In the genomic region with DNA sequence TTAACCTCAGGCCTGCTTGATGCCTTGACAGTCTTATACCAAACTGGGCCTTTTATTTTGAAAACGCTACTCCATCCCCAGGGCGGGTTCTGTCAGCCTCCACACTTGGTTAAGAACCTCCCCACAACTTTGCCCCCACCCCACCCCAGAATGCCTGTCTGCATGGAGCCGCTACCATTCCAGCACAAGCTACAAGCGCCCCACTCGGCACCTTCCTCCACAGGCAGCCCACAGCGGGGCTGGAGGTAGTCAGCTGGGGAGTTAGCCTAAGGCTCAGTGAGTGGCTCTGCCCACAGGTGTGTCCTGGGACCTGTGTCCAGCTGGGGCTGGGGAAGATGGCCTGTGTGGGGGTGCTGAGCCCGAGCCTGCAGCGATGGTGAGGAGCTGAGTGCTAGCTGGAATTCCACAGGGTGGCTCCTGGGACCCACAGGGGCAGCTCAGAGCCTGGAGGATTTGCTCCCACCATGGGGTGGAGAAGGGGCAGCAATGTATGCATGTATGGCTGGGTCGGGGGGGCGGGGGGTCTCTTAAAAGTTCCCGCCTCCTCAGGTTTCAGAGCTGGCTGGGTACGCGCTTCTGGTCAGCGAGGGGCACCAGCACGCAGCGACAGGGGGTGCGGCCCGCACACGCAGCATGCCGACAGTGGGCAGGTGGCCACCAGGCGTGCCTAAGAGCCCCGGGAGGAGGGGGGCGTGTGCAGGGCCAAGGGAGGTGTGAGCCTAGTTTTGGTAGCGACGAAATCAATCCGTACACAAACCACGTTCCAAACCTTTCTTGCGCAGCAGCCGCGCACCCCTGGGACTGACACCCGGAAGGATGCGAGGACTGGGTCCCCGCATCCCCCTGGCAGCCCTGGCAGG, we compare ENCODE assay signal across 8 cellular contexts. TPM values are rescaled to one million over a fixed set of nuclear protein-coding genes. Genes with fewer than 3 reads are reported as not detected.
DNase-seq lines count a peak whose midpoint lies in the region; ATAC-seq lines count a peak whose summit lies in the region.

No MANE protein-coding gene starts in this region.

- H3K36me3 ChIP-seq in HUES64 (ENCODE audit: insufficient read depth, low read length) (no peaks in the 10 kb centered on the region), iPS DF 6.9 (ENCODE audit: control insufficient read depth, insufficient read depth, low read length) (no peaks in the 10 kb centered on the region)

- ATAC-seq in GM18517 (IDR thresholded peaks at IDR 0.05; ENCODE audit: unreplicated experiment), result no peak

- WGBS in HUES64, result 11% methylated on average over 32 of the region's 33 CpGs
- WGBS in iPS DF 6.9 (ENCODE audit: insufficient coverage, insufficient read length), result no CpG with 5 or more reads among the region's 33 CpGs

- H3K27me3 ChIP-seq in HUES64 (ENCODE audit: insufficient read depth, low read length) (peaks cover 19% of the 10 kb centered on the region), iPS DF 6.9 (ENCODE audit: control insufficient read depth, insufficient read depth, low read length) (no peaks in the 10 kb centered on the region)

- peak overlapping the region; percentile 49; the same call in 1 of the 2 replicates for H3K9ac ChIP-seq in HUES64 (ENCODE audit: low read depth, low read length)

- DNase-seq in activated naive CD4-positive, alpha-beta T cell treated with anti-CD3 and anti-CD28 coated beads, Interleukin-2, amount 50 U/mL, for 16 hours, result peak; percentile 17
- no peak for DNase-seq in iPS DF 6.9 (ENCODE audit: low read depth, low spot score)
- no peak for DNase-seq in stimulated activated CD4-positive, alpha-beta T cell treated with anti-CD3 and anti-CD28 coated beads, Interleukin-4, amount 100 ng/mL, for 4 hours
- DNase-seq in iPS-NIHi7 (ENCODE audit: extremely low spot score), result no peak
- no peak for DNase-seq in stimulated activated CD4-positive, alpha-beta T cell treated with anti-CD3 and anti-CD28 coated beads, Interleukin-1b, Interleukin-23, amount 100 ng/mL, for 48 hours

- no peak overlapping the region; the same call in 1 of the 2 replicates for H3K27ac ChIP-seq in HUES64 (ENCODE audit: low read depth, low read length)
- H3K27ac ChIP-seq in iPS DF 6.9 (ENCODE audit: low read length), result no peak overlapping the region
- peak overlapping the region in 12 of 21 experiments; percentile 8 to 89 (median 58) for H3K27ac ChIP-seq in skin epidermis

- H3K4me1 ChIP-seq in HUES64 (ENCODE audit: insufficient read depth, low read length), result peaks cover 27% of the 10 kb centered on the region
- peaks cover 30% of the 10 kb centered on the region for H3K4me1 ChIP-seq in iPS DF 6.9 (ENCODE audit: control insufficient read depth, insufficient read depth, low read length)

- peak overlapping the region; percentile 73 for H3K4me3 ChIP-seq in HUES64 (ENCODE audit: low read length)
- H3K4me3 ChIP-seq in iPS DF 6.9 (ENCODE audit: low read length), result peak overlapping the region; percentile 74; the same call in 1 of the 2 replicates
- H3K4me3 ChIP-seq in skin epidermis, result peak overlapping the region; percentile 35 to 60 (median 53)

- H3K9me3 ChIP-seq in HUES64 (ENCODE audit: insufficient read depth, low read depth, low read length) (no peaks in the 10 kb centered on the region), iPS DF 6.9 (ENCODE audit: control insufficient read depth, insufficient read depth, low read length) (no peaks in the 10 kb centered on the region)

RNA-seq across cellular contexts. Expression of a gene that starts 0.9 kb away (rescaled TPM):
- polyA plus RNA-seq in HUES64 (2013, experiment 1 of 2), result 12.5 TPM
- 15.5 TPM for polyA plus RNA-seq in HUES64 (2013, experiment 2 of 2)

RNA-seq across cellular contexts. Expression of a gene that starts 15.2 kb away (rescaled TPM):
- polyA plus RNA-seq in HUES64 (2013, experiment 1 of 2), result not detected
- not detected for polyA plus RNA-seq in HUES64 (2013, experiment 2 of 2)

RNA-seq across cellular contexts. Expression of a gene that starts 45.4 kb away (rescaled TPM):
- not detected for polyA plus RNA-seq in HUES64 (2013, experiment 1 of 2)
- not detected for polyA plus RNA-seq in HUES64 (2013, experiment 2 of 2)

Comparison
In these comparisons a context has a peak if more than half of its experiments do, and no peak if none do; other contexts are left out.
1. H3K27ac ChIP-seq: peak in skin epidermis (12 of 21); none in HUES64 (single experiment) and iPS DF 6.9 (single experiment).
2. Peak in every context shown above with its lines, with median percentiles within 50 percentile points of each other: H3K4me3 ChIP-seq.